8 cellular contexts compared by ENCODE assay signal in genomic region chr16:12535535-12536411, GRCh38.
DNase-seq lines count a peak whose midpoint lies in the region; ATAC-seq lines count a peak whose summit lies in the region.

No MANE protein-coding gene starts in this region.

- intact Hi-C loops in left ventricle myocardium superior (cut with micrococcal nuclease) (no loop called here), Right ventricle myocardium superior (cut with DNase I) (no loop called here)
- intact Hi-C loops in activated naive CD4-positive, alpha-beta T cell treated with anti-CD3 and anti-CD28 coated beads for 36 hours (cut with micrococcal nuclease) = loop anchor here (1.0 to 5.0 kb wide), 3 partner anchors 111 to 753 kb away; no protein-coding TSS in a partner anchor

- no peaks in the 10 kb centered on the region for H3K9me3 Mint-ChIP-seq in activated naive CD4-positive, alpha-beta T cell treated with anti-CD3 and anti-CD28 coated beads for 36 hours
- H3K9me3 Mint-ChIP-seq in stimulated activated naive CD8-positive, alpha-beta T cell treated with anti-CD3 and anti-CD28 coated beads, Interleukin-15, Interleukin-2, amounts not matched to agents 100 ng/mL and 50 ng/mL, for 24 hours = no peaks in the 10 kb centered on the region

- CTCF ChIA-PET in activated naive CD4-positive, alpha-beta T cell treated with anti-CD3 and anti-CD28 coated beads for 36 hours (lab: Charles Lee) = interaction anchor here (0.7 kb wide), 1 partner anchor 76 kb away, joined by 3 read pairs; no protein-coding TSS in a partner anchor

- no peak overlapping the region for H3K4me3 Mint-ChIP-seq in activated naive CD4-positive, alpha-beta T cell treated with anti-CD3 and anti-CD28 coated beads for 36 hours
- H3K4me3 Mint-ChIP-seq in stimulated activated naive CD8-positive, alpha-beta T cell treated with anti-CD3 and anti-CD28 coated beads, Interleukin-15, Interleukin-2, amounts not matched to agents 100 ng/mL and 50 ng/mL, for 24 hours = no peak overlapping the region

- no peaks in the 10 kb centered on the region for H3K36me3 Mint-ChIP-seq in activated naive CD4-positive, alpha-beta T cell treated with anti-CD3 and anti-CD28 coated beads for 36 hours (ENCODE audit: low read depth)
- no peaks in the 10 kb centered on the region for H3K36me3 Mint-ChIP-seq in stimulated activated naive CD8-positive, alpha-beta T cell treated with anti-CD3 and anti-CD28 coated beads, Interleukin-15, Interleukin-2, amounts not matched to agents 100 ng/mL and 50 ng/mL, for 24 hours (ENCODE audit: low read depth)

- no peaks in the 10 kb centered on the region for H3K27me3 Mint-ChIP-seq in activated naive CD4-positive, alpha-beta T cell treated with anti-CD3 and anti-CD28 coated beads for 36 hours (ENCODE audit: low read depth)
- H3K27me3 Mint-ChIP-seq in stimulated activated naive CD8-positive, alpha-beta T cell treated with anti-CD3 and anti-CD28 coated beads, Interleukin-15, Interleukin-2, amounts not matched to agents 100 ng/mL and 50 ng/mL, for 24 hours = no peaks in the 10 kb centered on the region

- peaks cover 84% of the 10 kb centered on the region for H3K4me1 Mint-ChIP-seq in activated naive CD4-positive, alpha-beta T cell treated with anti-CD3 and anti-CD28 coated beads for 36 hours (ENCODE audit: low read depth)
- peaks cover 82% of the 10 kb centered on the region for H3K4me1 Mint-ChIP-seq in stimulated activated naive CD8-positive, alpha-beta T cell treated with anti-CD3 and anti-CD28 coated beads, Interleukin-15, Interleukin-2, amounts not matched to agents 100 ng/mL and 50 ng/mL, for 24 hours (ENCODE audit: low read depth)

- H3K27ac Mint-ChIP-seq in activated naive CD4-positive, alpha-beta T cell treated with anti-CD3 and anti-CD28 coated beads for 36 hours = peak overlapping the region; percentile 83
- peak overlapping the region; percentile 59 for H3K27ac Mint-ChIP-seq in stimulated activated naive CD8-positive, alpha-beta T cell treated with anti-CD3 and anti-CD28 coated beads, Interleukin-15, Interleukin-2, amounts not matched to agents 100 ng/mL and 50 ng/mL, for 24 hours

- ATAC-seq in left ventricle myocardium superior (no peak), Right ventricle myocardium superior (ENCODE audit: poor library complexity) (no peak), HG03103 (IDR thresholded peaks at IDR 0.05; ENCODE audit: low read depth, unreplicated experiment) (peak; percentile 64)

- DNase-seq in left ventricle myocardium superior (peak; percentile 13), Right ventricle myocardium superior (no peak), epidermal melanocyte (ENCODE audit: insufficient read length, low spot score) (no peak), NCI-H2029 (lab: John Stamatoyannopoulos, UW) (no peak), NOMO-1 (lab: John Stamatoyannopoulos, UW; ENCODE audit: unreplicated experiment in 2 of 2) (no peak)
- DNase-seq in activated naive CD4-positive, alpha-beta T cell treated with anti-CD3 and anti-CD28 coated beads for 36 hours = peak; percentile 79

Comparison
In these comparisons a context has a peak if more than half of its experiments do, and no peak if none do; other contexts are left out.
1. DNase-seq: peak in left ventricle myocardium superior (single experiment) and activated naive CD4-positive, alpha-beta T cell treated with anti-CD3 and anti-CD28 coated beads for 36 hours (single experiment); none in Right ventricle myocardium superior (single experiment), epidermal melanocyte (single experiment), NCI-H2029 (single experiment) and NOMO-1 (0 of 2).